8 cellular contexts compared by ENCODE assay signal in the genomic region with DNA sequence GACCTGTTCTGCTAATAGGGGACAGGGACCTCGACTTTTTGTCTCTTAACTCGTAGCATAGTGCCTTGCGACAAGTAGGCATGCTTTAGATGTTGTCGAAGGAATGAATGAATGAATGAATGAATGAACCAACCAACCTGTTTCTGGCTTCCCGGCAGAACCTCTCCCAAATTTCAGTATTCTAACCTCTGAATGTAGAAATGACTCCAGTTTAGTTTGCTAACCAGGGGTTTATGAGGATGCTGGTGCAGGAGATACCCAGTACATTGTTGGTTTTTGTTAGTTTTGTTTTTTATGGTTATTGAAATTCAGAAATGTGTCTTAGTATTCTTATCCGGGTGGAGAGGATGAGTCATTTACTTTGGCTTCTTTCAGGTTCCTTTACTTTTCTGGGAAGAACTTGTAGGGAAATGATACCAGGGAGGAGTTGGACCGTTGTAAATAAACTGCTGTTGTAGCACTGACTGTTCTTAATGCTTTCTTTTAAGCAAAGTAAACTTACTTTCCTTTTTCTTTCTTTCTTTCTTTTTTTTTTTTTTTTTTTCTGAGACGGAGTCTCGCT. TPM values are rescaled to one million over a fixed set of nuclear protein-coding genes. Genes with fewer than 3 reads are reported as not detected.
DNase-seq lines count a peak whose midpoint lies in the region; ATAC-seq, FAIRE-seq and TF ChIP-seq lines count a peak whose summit lies in the region.

No MANE protein-coding gene starts in this region.

- TF ChIP-seq CTCF in heart left ventricle (IDR thresholded peaks at IDR 0.05) (no peak), right lobe of liver (IDR thresholded peaks at IDR 0.05) (no peak), uterus (IDR thresholded peaks at IDR 0.05) (no peak), D721Med (IDR thresholded peaks at IDR 0.05; ENCODE audit: insufficient read depth, missing control alignments) (no peak)

- no peak for FAIRE-seq in D721Med (lab: Jason Lieb, UNC)

- H3K4me1 ChIP-seq in heart left ventricle (peaks cover 0 to 14% (median 10%) of the 10 kb centered on the region in 12 donors), right lobe of liver (peaks cover 0 to 8% (median 3%) of the 10 kb centered on the region in 4 donors), uterus (no peaks in the 10 kb centered on the region)

- peaks cover 0 to 7% (median 0%) of the 10 kb centered on the region in 9 donors for H3K27me3 ChIP-seq in heart left ventricle
- H3K27me3 ChIP-seq in right lobe of liver, result no peaks in the 10 kb centered on the region
- H3K27me3 ChIP-seq in uterus, result no peaks in the 10 kb centered on the region

- intact Hi-C loops in heart left ventricle (cut with DNase I) (loop anchor here in 1 of 10 donors (5.0 kb wide), 1 partner anchor 214 kb away; a partner anchor contains a TSS), left ventricle myocardium superior (cut with micrococcal nuclease) (no loop called here), right lobe of liver (cut with DNase I) (no loop called here), uterus (cut with DNase I; ENCODE audit: low total_unique reads) (no loop called here)

- no peak for TF ChIP-seq POLR2A in heart left ventricle (IDR thresholded peaks at IDR 0.05)
- TF ChIP-seq POLR2A in right lobe of liver (IDR thresholded peaks at IDR 0.05), result no peak
- TF ChIP-seq POLR2A in uterus (IDR thresholded peaks at IDR 0.05), result no peak

- H3K36me3 ChIP-seq in heart left ventricle (peaks cover 0 to 3% (median 0%) of the 10 kb centered on the region in 9 donors), right lobe of liver (no peaks in the 10 kb centered on the region), uterus (no peaks in the 10 kb centered on the region)

- H3K4me3 ChIP-seq in heart left ventricle, result peak overlapping the region; percentile 60 to 83 (median 72)
- peak overlapping the region; percentile 60 to 77 (median 65) for H3K4me3 ChIP-seq in right lobe of liver
- H3K4me3 ChIP-seq in uterus, result peak overlapping the region; percentile 66 to 77

- H3K9me3 ChIP-seq in heart left ventricle (no peaks in the 10 kb centered on the region), right lobe of liver (no peaks in the 10 kb centered on the region), uterus (no peaks in the 10 kb centered on the region)

- ATAC-seq in heart left ventricle, result no peak
- ATAC-seq in left ventricle myocardium superior, result no peak
- ATAC-seq in right lobe of liver, result no peak

- WGBS in heart left ventricle, 4 donors, result 61 to 74% (median 68%) methylated on average over 9 of the region's 9 CpGs
- 45% methylated on average over 9 of the region's 9 CpGs for WGBS in right lobe of liver (ENCODE audit: insufficient coverage, low coverage, low lambda C conversion rate, missing lambda C conversion rate)

- H3K27ac ChIP-seq in heart left ventricle (peak overlapping the region in 3 of 12 donors; percentile 51 to 61 (median 56)), right lobe of liver (peak overlapping the region in 2 of 3 donors; percentile 19 to 65), uterus (no peak overlapping the region)

- DNase-seq in heart left ventricle (no peak), left ventricle myocardium superior (no peak), amniotic epithelial cell (ENCODE audit: low read depth) (peak; percentile 14), right lobe of liver (no peak), uterus (no peak), NK-92 (lab: John Stamatoyannopoulos, UW; ENCODE audit: unreplicated experiment) (no peak), D721Med (ENCODE audit: insufficient read length, low spot score) (no peak), NCI-H1105 treated with DMSO at 0.1 percent for 48 hours (lab: John Stamatoyannopoulos, UW) (no peak)

RNA-seq across cellular contexts. Expression of a gene that starts 29.6 kb away (rescaled TPM):
- 10 to 100 TPM; 12.3 to 26.0 (median 17.5) TPM for total RNA-seq in heart left ventricle
- 1 to 10 TPM; 5.1 to 5.9 TPM for polyA plus RNA-seq in heart left ventricle
- 19.2 TPM for total RNA-seq in left ventricle myocardium superior
- 100 to 1,000 TPM; 138 to 322 (median 216) TPM for total RNA-seq in right lobe of liver
- total RNA-seq in uterus, result 1 to 10 TPM; 2.6 to 7.2 (median 3.3) TPM

Comparison
In these comparisons a context has a peak if more than half of its experiments do, and no peak if none do; other contexts are left out.
1. H3K27ac ChIP-seq: peak in right lobe of liver (2 of 3); none in uterus (0 of 2).
2. Peak in every context shown above with its lines, with median percentiles within 50 percentile points of each other: H3K4me3 ChIP-seq.